Comparison of ENCODE assay signal across 1 cellular context in the genomic region with DNA sequence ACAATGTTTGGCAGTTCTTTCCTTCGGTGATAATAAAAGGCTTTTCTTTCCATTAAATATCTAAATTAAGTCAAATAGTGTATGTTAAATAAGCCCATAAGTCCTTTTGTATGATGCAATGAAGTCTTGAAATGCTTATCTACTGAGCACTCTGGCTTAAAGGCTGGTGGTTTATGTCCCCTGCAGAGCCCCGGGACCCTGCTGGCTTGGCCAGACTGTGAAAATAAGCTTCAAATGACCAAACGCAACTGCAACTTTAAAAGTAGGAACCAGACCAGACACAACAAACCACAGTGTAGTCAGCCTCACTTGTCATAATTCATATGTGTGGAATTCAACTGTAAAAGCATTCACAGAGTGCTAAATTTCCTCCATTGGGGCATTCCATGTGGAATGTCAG.
TF ChIP-seq lines count a peak whose summit lies in the region.

No MANE protein-coding gene starts in this region.

TF ChIP-seq in K562, 482 proteins besides CTCF, POLR2A, EP300 and RAD21 (continued from another document and continues in another):
- TF ChIP-seq, protein P1, sequence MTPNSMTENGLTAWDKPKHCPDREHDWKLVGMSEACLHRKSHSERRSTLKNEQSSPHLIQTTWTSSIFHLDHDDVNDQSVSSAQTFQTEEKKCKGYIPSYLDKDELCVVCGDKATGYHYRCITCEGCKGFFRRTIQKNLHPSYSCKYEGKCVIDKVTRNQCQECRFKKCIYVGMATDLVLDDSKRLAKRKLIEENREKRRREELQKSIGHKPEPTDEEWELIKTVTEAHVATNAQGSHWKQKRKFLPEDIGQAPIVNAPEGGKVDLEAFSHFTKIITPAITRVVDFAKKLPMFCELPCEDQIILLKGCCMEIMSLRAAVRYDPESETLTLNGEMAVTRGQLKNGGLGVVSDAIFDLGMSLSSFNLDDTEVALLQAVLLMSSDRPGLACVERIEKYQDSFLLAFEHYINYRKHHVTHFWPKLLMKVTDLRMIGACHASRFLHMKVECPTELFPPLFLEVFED (CRISPR knock-in tag; conservative IDR thresholded peaks at IDR 0.05), result no peak
- TF ChIP-seq FUS (optimal IDR thresholded peaks at IDR 0.05; ENCODE audit: low read depth, low read length) (no peak), PTBP1 (IDR thresholded peaks at IDR 0.05; ENCODE audit: low read depth, low read length) (no peak), YY1 (IDR thresholded peaks at IDR 0.05; ENCODE audit: borderline replicate concordance in 1 of 3, control insufficient read depth in 1 of 3, extremely low read depth in 1 of 3, insufficient read depth in 3 of 3, insufficient read length in 1 of 3, insufficient replicate concordance in 2 of 3, low read depth in 1 of 3, low read length in 2 of 3) (no peak), SMAD4 (CRISPR knock-in tag; conservative IDR thresholded peaks at IDR 0.05) (peak; percentile 94), MEIS2 (IDR thresholded peaks at IDR 0.05; ENCODE audit: partially characterized antibody) (peak; percentile 17), ZSCAN32 (CRISPR knock-in tag; IDR thresholded peaks at IDR 0.05) (no peak), ELF2 (CRISPR knock-in tag; IDR thresholded peaks at IDR 0.05) (no peak), ETV5 (CRISPR knock-in tag; IDR thresholded peaks at IDR 0.05; ENCODE audit: low read depth) (no peak), MAZ (CRISPR knock-in tag; conservative IDR thresholded peaks at IDR 0.05 in 1 of 2, IDR thresholded peaks at IDR 0.05 in 1 of 2) (peak in 1 of 2 experiments; percentile 22; a peak in 1 of 4 replicates), NCOA2 (IDR thresholded peaks at IDR 0.05; ENCODE audit: partially characterized antibody in 2 of 2) (no peak), RAD51 (IDR thresholded peaks at IDR 0.05; ENCODE audit: borderline replicate concordance, low read depth) (no peak), ZNF174 (CRISPR knock-in tag; IDR thresholded peaks at IDR 0.05) (no peak), ZNF133 (CRISPR knock-in tag; IDR thresholded peaks at IDR 0.05) (no peak), ZC3H4 (CRISPR knock-in tag; IDR thresholded peaks at IDR 0.05; ENCODE audit: borderline replicate concordance) (no peak), ILK (tag; IDR thresholded peaks at IDR 0.05; ENCODE audit: borderline replicate concordance, low read depth) (no peak), SP1 (CRISPR knock-in tag; IDR thresholded peaks at IDR 0.05) (no peak), LARP7 (IDR thresholded peaks at IDR 0.05) (no peak), DIDO1 (tag; IDR thresholded peaks at IDR 0.05; ENCODE audit: low read depth) (no peak), KDM2B (CRISPR knock-in tag; IDR thresholded peaks at IDR 0.05) (no peak), TEAD2 (tag; IDR thresholded peaks at IDR 0.05) (no peak), HDAC2 (IDR thresholded peaks at IDR 0.05) (no peak), PHB2 (IDR thresholded peaks at IDR 0.05; ENCODE audit: low read depth) (no peak), CBFB (CRISPR knock-in tag; IDR thresholded peaks at IDR 0.05) (no peak), LCOR (CRISPR knock-in tag; IDR thresholded peaks at IDR 0.05) (no peak), TCF3 (CRISPR knock-in tag; IDR thresholded peaks at IDR 0.05) (0 out of 2 replicates have a peak, but pooled peaks have one; percentile 17), ZNF282 (CRISPR knock-in tag; IDR thresholded peaks at IDR 0.05) (no peak), ZNF146 (CRISPR knock-in tag; IDR thresholded peaks at IDR 0.05; ENCODE audit: unreplicated experiment) (no peak), WHSC1 (IDR thresholded peaks at IDR 0.05; ENCODE audit: low read length) (no peak), ATF7 (IDR thresholded peaks at IDR 0.05) (peak; percentile 39; the same call in 1 of the 2 replicates), POLR2AphosphoS2 (IDR thresholded peaks at IDR 0.05; ENCODE audit: low read length) (no peak), RBM14 (IDR thresholded peaks at IDR 0.05; ENCODE audit: borderline replicate concordance, insufficient read depth, low read depth, low read length) (no peak), SRSF7 (optimal IDR thresholded peaks at IDR 0.05; ENCODE audit: low read depth, low read length) (no peak), SOX6 (IDR thresholded peaks at IDR 0.05) (0 out of 2 replicates have a peak, but pooled peaks have one; percentile 15), TRIM24 (IDR thresholded peaks at IDR 0.05) (no peak), PRMT5 (CRISPR knock-in tag; IDR thresholded peaks at IDR 0.05) (no peak), ZNF668 (CRISPR knock-in tag; IDR thresholded peaks at IDR 0.05) (no peak), ZC3H8 (IDR thresholded peaks at IDR 0.05) (no peak), POLR2B (IDR thresholded peaks at IDR 0.05; ENCODE audit: low read depth, partially characterized antibody) (no peak)
- TF ChIP-seq, protein P2, sequence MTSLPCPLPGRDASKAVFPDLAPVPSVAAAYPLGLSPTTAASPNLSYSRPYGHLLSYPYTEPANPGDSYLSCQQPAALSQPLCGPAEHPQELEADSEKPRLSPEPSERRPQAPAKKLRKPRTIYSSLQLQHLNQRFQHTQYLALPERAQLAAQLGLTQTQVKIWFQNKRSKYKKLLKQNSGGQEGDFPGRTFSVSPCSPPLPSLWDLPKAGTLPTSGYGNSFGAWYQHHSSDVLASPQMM (CRISPR knock-in tag; IDR thresholded peaks at IDR 0.05), result no peak
- TF ChIP-seq, protein P3, sequence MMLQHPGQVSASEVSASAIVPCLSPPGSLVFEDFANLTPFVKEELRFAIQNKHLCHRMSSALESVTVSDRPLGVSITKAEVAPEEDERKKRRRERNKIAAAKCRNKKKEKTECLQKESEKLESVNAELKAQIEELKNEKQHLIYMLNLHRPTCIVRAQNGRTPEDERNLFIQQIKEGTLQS (IDR thresholded peaks at IDR 0.05), result peak; percentile 65; the same call in 1 of the 2 replicates
- TF ChIP-seq, protein P3 (CRISPR knock-in tag; conservative IDR thresholded peaks at IDR 0.05), result no peak
- TF ChIP-seq, protein P4, sequence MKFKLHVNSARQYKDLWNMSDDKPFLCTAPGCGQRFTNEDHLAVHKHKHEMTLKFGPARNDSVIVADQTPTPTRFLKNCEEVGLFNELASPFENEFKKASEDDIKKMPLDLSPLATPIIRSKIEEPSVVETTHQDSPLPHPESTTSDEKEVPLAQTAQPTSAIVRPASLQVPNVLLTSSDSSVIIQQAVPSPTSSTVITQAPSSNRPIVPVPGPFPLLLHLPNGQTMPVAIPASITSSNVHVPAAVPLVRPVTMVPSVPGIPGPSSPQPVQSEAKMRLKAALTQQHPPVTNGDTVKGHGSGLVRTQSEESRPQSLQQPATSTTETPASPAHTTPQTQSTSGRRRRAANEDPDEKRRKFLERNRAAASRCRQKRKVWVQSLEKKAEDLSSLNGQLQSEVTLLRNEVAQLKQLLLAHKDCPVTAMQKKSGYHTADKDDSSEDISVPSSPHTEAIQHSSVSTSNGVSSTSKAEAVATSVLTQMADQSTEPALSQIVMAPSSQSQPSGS (CRISPR knock-in tag; IDR thresholded peaks at IDR 0.05), result no peak
- TF ChIP-seq, protein P5, sequence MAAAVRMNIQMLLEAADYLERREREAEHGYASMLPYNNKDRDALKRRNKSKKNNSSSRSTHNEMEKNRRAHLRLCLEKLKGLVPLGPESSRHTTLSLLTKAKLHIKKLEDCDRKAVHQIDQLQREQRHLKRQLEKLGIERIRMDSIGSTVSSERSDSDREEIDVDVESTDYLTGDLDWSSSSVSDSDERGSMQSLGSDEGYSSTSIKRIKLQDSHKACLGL (CRISPR knock-in tag; IDR thresholded peaks at IDR 0.05; ENCODE audit: borderline replicate concordance, poor library complexity, severe bottlenecking), result no peak
- TF ChIP-seq, protein P6, sequence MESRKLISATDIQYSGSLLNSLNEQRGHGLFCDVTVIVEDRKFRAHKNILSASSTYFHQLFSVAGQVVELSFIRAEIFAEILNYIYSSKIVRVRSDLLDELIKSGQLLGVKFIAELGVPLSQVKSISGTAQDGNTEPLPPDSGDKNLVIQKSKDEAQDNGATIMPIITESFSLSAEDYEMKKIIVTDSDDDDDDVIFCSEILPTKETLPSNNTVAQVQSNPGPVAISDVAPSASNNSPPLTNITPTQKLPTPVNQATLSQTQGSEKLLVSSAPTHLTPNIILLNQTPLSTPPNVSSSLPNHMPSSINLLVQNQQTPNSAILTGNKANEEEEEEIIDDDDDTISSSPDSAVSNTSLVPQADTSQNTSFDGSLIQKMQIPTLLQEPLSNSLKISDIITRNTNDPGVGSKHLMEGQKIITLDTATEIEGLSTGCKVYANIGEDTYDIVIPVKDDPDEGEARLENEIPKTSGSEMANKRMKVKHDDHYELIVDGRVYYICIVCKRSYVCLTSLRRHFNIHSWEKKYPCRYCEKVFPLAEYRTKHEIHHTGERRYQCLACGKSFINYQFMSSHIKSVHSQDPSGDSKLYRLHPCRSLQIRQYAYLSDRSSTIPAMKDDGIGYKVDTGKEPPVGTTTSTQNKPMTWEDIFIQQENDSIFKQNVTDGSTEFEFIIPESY (CRISPR knock-in tag; IDR thresholded peaks at IDR 0.05), result no peak
- TF ChIP-seq, protein P7, sequence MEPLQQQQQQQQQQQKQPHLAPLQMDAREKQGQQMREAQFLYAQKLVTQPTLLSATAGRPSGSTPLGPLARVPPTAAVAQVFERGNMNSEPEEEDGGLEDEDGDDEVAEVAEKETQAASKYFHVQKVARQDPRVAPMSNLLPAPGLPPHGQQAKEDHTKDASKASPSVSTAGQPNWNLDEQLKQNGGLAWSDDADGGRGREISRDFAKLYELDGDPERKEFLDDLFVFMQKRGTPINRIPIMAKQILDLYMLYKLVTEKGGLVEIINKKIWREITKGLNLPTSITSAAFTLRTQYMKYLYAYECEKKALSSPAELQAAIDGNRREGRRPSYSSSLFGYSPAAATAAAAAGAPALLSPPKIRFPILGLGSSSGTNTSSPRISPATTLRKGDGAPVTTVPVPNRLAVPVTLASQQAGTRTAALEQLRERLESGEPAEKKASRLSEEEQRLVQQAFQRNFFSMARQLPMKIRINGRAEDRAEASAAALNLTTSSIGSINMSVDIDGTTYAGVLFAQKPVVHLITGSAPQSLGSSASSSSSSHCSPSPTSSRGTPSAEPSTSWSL (CRISPR knock-in tag; IDR thresholded peaks at IDR 0.05; ENCODE audit: borderline replicate concordance), result no peak
- TF ChIP-seq, protein P8, sequence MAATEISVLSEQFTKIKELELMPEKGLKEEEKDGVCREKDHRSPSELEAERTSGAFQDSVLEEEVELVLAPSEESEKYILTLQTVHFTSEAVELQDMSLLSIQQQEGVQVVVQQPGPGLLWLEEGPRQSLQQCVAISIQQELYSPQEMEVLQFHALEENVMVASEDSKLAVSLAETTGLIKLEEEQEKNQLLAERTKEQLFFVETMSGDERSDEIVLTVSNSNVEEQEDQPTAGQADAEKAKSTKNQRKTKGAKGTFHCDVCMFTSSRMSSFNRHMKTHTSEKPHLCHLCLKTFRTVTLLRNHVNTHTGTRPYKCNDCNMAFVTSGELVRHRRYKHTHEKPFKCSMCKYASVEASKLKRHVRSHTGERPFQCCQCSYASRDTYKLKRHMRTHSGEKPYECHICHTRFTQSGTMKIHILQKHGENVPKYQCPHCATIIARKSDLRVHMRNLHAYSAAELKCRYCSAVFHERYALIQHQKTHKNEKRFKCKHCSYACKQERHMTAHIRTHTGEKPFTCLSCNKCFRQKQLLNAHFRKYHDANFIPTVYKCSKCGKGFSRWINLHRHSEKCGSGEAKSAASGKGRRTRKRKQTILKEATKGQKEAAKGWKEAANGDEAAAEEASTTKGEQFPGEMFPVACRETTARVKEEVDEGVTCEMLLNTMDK (IDR thresholded peaks at IDR 0.05; ENCODE audit: borderline replicate concordance, insufficient read depth, low read depth, low read length, poor library complexity, severe bottlenecking), result no peak
- TF ChIP-seq, protein P9, sequence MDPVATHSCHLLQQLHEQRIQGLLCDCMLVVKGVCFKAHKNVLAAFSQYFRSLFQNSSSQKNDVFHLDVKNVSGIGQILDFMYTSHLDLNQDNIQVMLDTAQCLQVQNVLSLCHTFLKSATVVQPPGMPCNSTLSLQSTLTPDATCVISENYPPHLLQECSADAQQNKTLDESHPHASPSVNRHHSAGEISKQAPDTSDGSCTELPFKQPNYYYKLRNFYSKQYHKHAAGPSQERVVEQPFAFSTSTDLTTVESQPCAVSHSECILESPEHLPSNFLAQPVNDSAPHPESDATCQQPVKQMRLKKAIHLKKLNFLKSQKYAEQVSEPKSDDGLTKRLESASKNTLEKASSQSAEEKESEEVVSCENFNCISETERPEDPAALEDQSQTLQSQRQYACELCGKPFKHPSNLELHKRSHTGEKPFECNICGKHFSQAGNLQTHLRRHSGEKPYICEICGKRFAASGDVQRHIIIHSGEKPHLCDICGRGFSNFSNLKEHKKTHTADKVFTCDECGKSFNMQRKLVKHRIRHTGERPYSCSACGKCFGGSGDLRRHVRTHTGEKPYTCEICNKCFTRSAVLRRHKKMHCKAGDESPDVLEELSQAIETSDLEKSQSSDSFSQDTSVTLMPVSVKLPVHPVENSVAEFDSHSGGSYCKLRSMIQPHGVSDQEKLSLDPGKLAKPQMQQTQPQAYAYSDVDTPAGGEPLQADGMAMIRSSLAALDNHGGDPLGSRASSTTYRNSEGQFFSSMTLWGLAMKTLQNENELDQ (CRISPR knock-in tag; IDR thresholded peaks at IDR 0.05; ENCODE audit: borderline replicate concordance), result no peak
- TF ChIP-seq, protein P10, sequence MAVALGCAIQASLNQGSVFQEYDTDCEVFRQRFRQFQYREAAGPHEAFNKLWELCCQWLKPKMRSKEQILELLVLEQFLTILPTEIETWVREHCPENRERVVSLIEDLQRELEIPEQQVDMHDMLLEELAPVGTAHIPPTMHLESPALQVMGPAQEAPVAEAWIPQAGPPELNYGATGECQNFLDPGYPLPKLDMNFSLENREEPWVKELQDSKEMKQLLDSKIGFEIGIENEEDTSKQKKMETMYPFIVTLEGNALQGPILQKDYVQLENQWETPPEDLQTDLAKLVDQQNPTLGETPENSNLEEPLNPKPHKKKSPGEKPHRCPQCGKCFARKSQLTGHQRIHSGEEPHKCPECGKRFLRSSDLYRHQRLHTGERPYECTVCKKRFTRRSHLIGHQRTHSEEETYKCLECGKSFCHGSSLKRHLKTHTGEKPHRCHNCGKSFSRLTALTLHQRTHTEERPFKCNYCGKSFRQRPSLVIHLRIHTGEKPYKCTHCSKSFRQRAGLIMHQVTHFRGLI (CRISPR knock-in tag; IDR thresholded peaks at IDR 0.05), result no peak
- TF ChIP-seq, protein P11, sequence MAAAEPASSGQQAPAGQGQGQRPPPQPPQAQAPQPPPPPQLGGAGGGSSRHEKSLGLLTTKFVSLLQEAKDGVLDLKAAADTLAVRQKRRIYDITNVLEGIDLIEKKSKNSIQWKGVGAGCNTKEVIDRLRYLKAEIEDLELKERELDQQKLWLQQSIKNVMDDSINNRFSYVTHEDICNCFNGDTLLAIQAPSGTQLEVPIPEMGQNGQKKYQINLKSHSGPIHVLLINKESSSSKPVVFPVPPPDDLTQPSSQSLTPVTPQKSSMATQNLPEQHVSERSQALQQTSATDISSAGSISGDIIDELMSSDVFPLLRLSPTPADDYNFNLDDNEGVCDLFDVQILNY (CRISPR knock-in tag; IDR thresholded peaks at IDR 0.05), result no peak
